ENCODE assay signal across 8 cellular contexts in the genomic region with DNA sequence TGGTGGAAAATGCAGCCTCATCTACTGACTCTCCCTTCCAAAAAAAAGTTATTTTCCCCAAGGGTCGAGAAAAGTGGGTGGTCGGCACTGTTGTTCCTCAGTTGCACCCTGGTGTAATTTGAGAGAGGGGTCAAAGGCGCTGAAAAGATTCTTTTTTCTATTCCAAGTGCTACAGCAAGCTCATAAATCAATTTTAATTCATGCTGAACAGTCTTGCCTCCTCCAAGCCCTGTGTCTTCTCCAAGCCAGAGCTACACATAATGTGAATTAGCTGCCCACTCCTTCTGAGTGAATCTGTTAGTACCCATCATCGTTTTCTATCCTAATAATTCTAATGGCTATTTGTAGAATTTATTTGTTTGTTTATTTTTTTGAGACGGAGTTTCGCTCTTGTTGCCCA. TPM values are rescaled to one million over a fixed set of nuclear protein-coding genes. Genes with fewer than 3 reads are reported as not detected.
DNase-seq lines count a peak whose midpoint lies in the region; ATAC-seq, FAIRE-seq and TF ChIP-seq lines count a peak whose summit lies in the region.

No MANE protein-coding gene starts in this region.

- H2BK5ac ChIP-seq in mesendoderm (ENCODE audit: low read length): no peak overlapping the region

- H3K4me3 ChIP-seq in A549: peak overlapping the region; percentile 65
- peak overlapping the region; percentile 95 for H3K4me3 ChIP-seq in HUES6 (ENCODE audit: low read depth, low read length)
- H3K4me3 ChIP-seq in GM12878: peak overlapping the region; percentile 83
- peak overlapping the region; percentile 68 for H3K4me3 ChIP-seq in mesendoderm (ENCODE audit: low read length)

- no peak overlapping the region for H3K23ac ChIP-seq in mesendoderm (ENCODE audit: low read length)

- whole genome bisulfite sequencing in A549 (ENCODE audit: missing lambda C conversion rate): 34% methylated on average over 6 of the region's 6 CpGs
- WGBS in GM12878 (ENCODE audit: insufficient coverage, insufficient replicate concordance, low lambda C conversion rate, missing lambda C conversion rate): 55% methylated on average over 6 of the region's 6 CpGs
- no CpG with 5 or more reads among the region's 6 CpGs for WGBS in mesendoderm (ENCODE audit: extremely low coverage, insufficient coverage, low lambda C conversion rate)

- peak overlapping the region; percentile 94 for H2AFZ ChIP-seq in GM12878 (ENCODE audit: control insufficient read depth, low read depth, low read length)

- H4K5ac ChIP-seq in mesendoderm (ENCODE audit: low read length): no peak overlapping the region

- in situ Hi-C loops in GM12878 (cut with MboI): loop anchor here (5.0 kb wide), 1 partner anchor 52 kb away; no protein-coding TSS in a partner anchor

- no peak overlapping the region for H2AK5ac ChIP-seq in mesendoderm (ENCODE audit: low read length)

- TF ChIP-seq POLR2A in A549 (IDR thresholded peaks at IDR 0.05; ENCODE audit: low read length) (no peak), GM12878 (IDR thresholded peaks at IDR 0.05; ENCODE audit: low read depth, low read length) (no peak)

- peak overlapping the region; percentile 94 for H3K18ac ChIP-seq in mesendoderm (ENCODE audit: low read length)

- CTCF ChIA-PET in A549 (lab: Yijun Ruan, JAX) (interaction anchor here (0.6 to 4.3 kb wide), 3 partner anchors 12 to 1080 kb away, joined by 4 to 41 read pairs (median 5); no protein-coding TSS in a partner anchor), GM12878 (lab: Yijun Ruan, JAX) (interaction anchor here (0.9 to 5.0 kb wide), 5 partner anchors 12 to 225 kb away, joined by 3 to 36 read pairs (median 4); no protein-coding TSS in a partner anchor)

- TF ChIP-seq CTCF in A549 (IDR thresholded peaks at IDR 0.05): no peak
- no peak for TF ChIP-seq CTCF in GM12878 (IDR thresholded peaks at IDR 0.05 in 2 of 3, conservative IDR thresholded peaks at IDR 0.05 in 1 of 3; ENCODE audit: control insufficient read depth in 2 of 3, extremely low read depth in 1 of 3, insufficient read depth in 1 of 3, low read depth in 3 of 3, low read length in 3 of 3)

- H3K27ac ChIP-seq in A549 (peak overlapping the region; percentile 85 to 100), HUES6 (ENCODE audit: low read depth, low read length) (peak overlapping the region; percentile 84; the same call in 1 of the 2 replicates), GM12878 (ENCODE audit: control insufficient read depth, insufficient read depth) (no peak overlapping the region), mesendoderm (ENCODE audit: low read depth, low read length) (no peak overlapping the region)

- H3K4me2 ChIP-seq in A549 (peak overlapping the region; percentile 97), GM12878 (ENCODE audit: control insufficient read depth, insufficient read depth) (peak overlapping the region; percentile 96), mesendoderm (ENCODE audit: low read length) (peak overlapping the region; percentile 79)

- BruUV-seq in GM12878 (replicated peaks; lab: Mats Ljungman, UMichigan): TSS peak; percentile 60

- RAD21 ChIA-PET in GM12878 (lab: Charles Lee; ENCODE audit: unreplicated experiment): interaction anchor here (1.1 to 2.3 kb wide), 4 partner anchors 13 to 144 kb away, joined by 3 to 8 read pairs (median 3); no protein-coding TSS in a partner anchor

- SMC1A ChIA-PET in GM12878 (lab: Charles Lee; ENCODE audit: uncharacterized antibody, unreplicated experiment): interaction anchor here (0.6 to 1.7 kb wide), 5 partner anchors 11 to 160 kb away, joined by 3 to 5 read pairs (median 3); no protein-coding TSS in a partner anchor

- DNase-seq in A549 (ENCODE audit: low read depth in 1 of 2, low spot score in 1 of 2) (peak in 1 of 2 experiments; percentile 7), GM12878 (ENCODE audit: low read depth, low spot score) (no peak), mesendoderm (no peak), DMS153 (lab: John Stamatoyannopoulos, UW) (no peak), NCI-H774 (lab: John Stamatoyannopoulos, UW) (no peak)
- DNase-seq in activated CD4-positive, alpha-beta T cell treated with anti-CD3 and anti-CD28 coated beads, Interleukin-2, amount 50 U/mL, for 1 hour: no peak

- POLR2A ChIA-PET in A549 (lab: Yijun Ruan, JAX) (interaction anchor here (1.0 kb wide), 1 partner anchor 131 kb away, joined by 4 read pairs; no protein-coding TSS in a partner anchor), GM12878 (lab: Charles Lee) (interaction anchor here (1.7 kb wide), 1 partner anchor 8 kb away, joined by 6 read pairs; no protein-coding TSS in a partner anchor)

- no peak for FAIRE-seq in A549 (lab: Jason Lieb, UNC)
- no peak for FAIRE-seq in GM12878 (lab: Jason Lieb, UNC)

- TF ChIP-seq RAD21 in A549 (conservative IDR thresholded peaks at IDR 0.05 in 1 of 2, IDR thresholded peaks at IDR 0.05 in 1 of 2): no peak
- TF ChIP-seq RAD21 in GM12878 (IDR thresholded peaks at IDR 0.05; ENCODE audit: insufficient read depth, low read depth, low read length): no peak

- peaks cover 6% of the 10 kb centered on the region for H3K79me1 ChIP-seq in mesendoderm (ENCODE audit: low read length)

- no peaks in the 10 kb centered on the region for H4K20me1 ChIP-seq in GM12878 (ENCODE audit: control insufficient read depth, insufficient read depth)

- no peak for TF ChIP-seq EP300 in A549 (IDR thresholded peaks at IDR 0.05)
- TF ChIP-seq EP300 in GM12878 (IDR thresholded peaks at IDR 0.05; ENCODE audit: borderline replicate concordance in 1 of 2, control insufficient read depth in 1 of 2, low read depth in 2 of 2, low read length in 2 of 2): no peak

- no peaks in the 10 kb centered on the region for H3K9me3 ChIP-seq in A549
- no peaks in the 10 kb centered on the region for H3K9me3 ChIP-seq in HUES6 (ENCODE audit: control insufficient read depth, insufficient read depth, low read depth, low read length)
- H3K9me3 ChIP-seq in GM12878 (replicated peaks; ENCODE audit: control insufficient read depth, insufficient read depth, low read length): no peaks in the 10 kb centered on the region

- H3K36me3 ChIP-seq in HUES6 (ENCODE audit: control insufficient read depth, insufficient read depth, low read length) (peaks cover 15% of the 10 kb centered on the region), GM12878 (ENCODE audit: control insufficient read depth in 2 of 2, insufficient read depth in 2 of 2, low read length in 1 of 2) (no peaks in the 10 kb centered on the region), mesendoderm (ENCODE audit: control insufficient read depth, insufficient read depth, low read length) (peaks cover 2% of the 10 kb centered on the region)

- H3K4me1 ChIP-seq in A549 (peaks cover 13% of the 10 kb centered on the region; the same call in 2 of the 3 replicates), HUES6 (ENCODE audit: control insufficient read depth, insufficient read depth, low read length) (peaks cover 16% of the 10 kb centered on the region; the same call in 1 of the 2 replicates), GM12878 (ENCODE audit: control insufficient read depth, insufficient read depth, low read length) (peaks cover 17% of the 10 kb centered on the region), mesendoderm (ENCODE audit: control insufficient read depth, low read depth, low read length) (no peaks in the 10 kb centered on the region)

- intact Hi-C loops in GM12878 (cut with micrococcal nuclease; ENCODE audit: unreplicated experiment): no loop called here

- H3K4ac ChIP-seq in mesendoderm (ENCODE audit: low read depth, low read length): no peak overlapping the region

- ATAC-seq in A549 (no peak), GM12878 (no peak), GM21515 (IDR thresholded peaks at IDR 0.05; ENCODE audit: unreplicated experiment) (no peak)

- no peak overlapping the region for H4K8ac ChIP-seq in mesendoderm (ENCODE audit: low read depth, low read length)

- H3K79me2 ChIP-seq in GM12878 (ENCODE audit: control insufficient read depth, insufficient read depth, low read length): peaks cover 2% of the 10 kb centered on the region
- H3K79me2 ChIP-seq in mesendoderm (ENCODE audit: control insufficient read depth, insufficient read depth, low read length): peaks cover 2% of the 10 kb centered on the region

- H3K9ac ChIP-seq in HUES6 (ENCODE audit: low read length): peak overlapping the region; percentile 85
- H3K9ac ChIP-seq in GM12878 (ENCODE audit: control insufficient read depth, insufficient read depth, low read length): peak overlapping the region; percentile 63; the same call in 1 of the 2 replicates
- H3K9ac ChIP-seq in mesendoderm (ENCODE audit: low read length): peak overlapping the region; percentile 91

- no peak overlapping the region for H2BK15ac ChIP-seq in mesendoderm (replicated peaks; ENCODE audit: low read depth)

- H2BK120ac ChIP-seq in mesendoderm (ENCODE audit: low read depth, low read length): no peak overlapping the region

- H3K56ac ChIP-seq in mesendoderm (ENCODE audit: low read length): peak overlapping the region; percentile 95

- H3K27me3 ChIP-seq in HUES6 (ENCODE audit: control insufficient read depth, insufficient read depth, low read length): no peaks in the 10 kb centered on the region
- H3K27me3 ChIP-seq in GM12878 (replicated peaks in 1 of 2; ENCODE audit: control insufficient read depth in 2 of 2, insufficient read depth in 2 of 2, low read length in 1 of 2): no peaks in the 10 kb centered on the region
- no peaks in the 10 kb centered on the region for H3K27me3 ChIP-seq in mesendoderm (ENCODE audit: insufficient read depth, low read length, poor library complexity)

RNA-seq across cellular contexts. Expression of a gene that starts 0.8 kb away (rescaled TPM):
- polyA plus RNA-seq in A549 (2011; rRNA removed) (17.8 and 23.3 TPM in 2 replicates), A549 (2017; fragmentation: RNase III; extraction: RNeasy Plus Mini Kit Qiagen cat#74134 plus additional on column Dnase treatment) (14.0 to 17.2 TPM (median 14.1 TPM) in 3 replicates), GM12878 (2011; rRNA removed) (9.1 and 11.6 TPM in 2 replicates), GM12878 (2014; fragmentation: Illumina TruSeq; extraction: Trizol) (11.8 and 13.6 TPM in 2 replicates), GM12878 (2014; fragmentation: Nextera tagmentation; extraction: Ambion mirVana) (1 to 10 TPM; 2.7 to 3.6 TPM), GM12878 (2014; rRNA removed) (14.6 and 15.1 TPM in 2 replicates), GM12878 (2016; fragmentation: Nextera tagmentation; extraction: Ambion mirVana) (10 to 100 TPM; 19.6 to 20.5 TPM)
- polyA plus RNA-seq in A549 (2012; cell fraction: cytosol; rRNA removed): 12.6 and 15.6 TPM in 2 replicates
- 8.6 and 9.3 TPM in 2 replicates for polyA plus RNA-seq in A549 (2012; cell fraction: nucleus; rRNA removed)
- 35.4 and 46.5 TPM in 2 replicates for polyA minus RNA-seq in A549 (2011; rRNA and poly(A)+ RNA removed)
- total RNA-seq in GM12878 (2013; cell fraction: nucleolus; rRNA removed): 5.0 and 5.8 TPM in 2 replicates
- total RNA-seq in GM12878 (2014; rRNA removed) (20.6 and 25.0 TPM in 2 replicates), GM12878 (2014; rRNA removed; fragmentation: Illumina TruSeq; extraction: Trizol) (14.8 and 15.7 TPM in 2 replicates), GM12878 (2021) (16.0 and 18.5 TPM in 2 replicates)
- polyA plus RNA-seq in GM12878 (2011; ENCODE audit: low read depth): 2.3 TPM
- polyA plus RNA-seq in GM12878 (2011; cell fraction: cytosol; rRNA removed): 7.8 and 8.6 TPM in 2 replicates
- polyA plus RNA-seq in GM12878 (2011; cell fraction: nucleus; rRNA removed): 4.3 and 4.5 TPM in 2 replicates
- 5.1 and 6.8 TPM in 2 replicates for polyA plus RNA-seq in GM12878 (2012)
- polyA minus RNA-seq in GM12878 (2011; rRNA and poly(A)+ RNA removed): 10.9 and 19.0 TPM in 2 replicates
- polyA minus RNA-seq in GM12878 (2011; cell fraction: cytosol; rRNA and poly(A)+ RNA removed): 6.3 TPM in 2 replicates
- 1.7 and 2.5 TPM in 2 replicates for polyA minus RNA-seq in GM12878 (2011; cell fraction: nucleus; rRNA and poly(A)+ RNA removed)
- polyA plus RNA-seq in mesendoderm (2013, experiment 1 of 2): 18.7 TPM
- polyA plus RNA-seq in mesendoderm (2013, experiment 2 of 2): 18.5 TPM

RNA-seq across cellular contexts. Expression of a gene that starts 19.2 kb away (rescaled TPM):
- 17.7 and 30.3 TPM in 2 replicates for polyA plus RNA-seq in A549 (2011; rRNA removed)
- 9.0 and 10.4 TPM in 2 replicates for polyA plus RNA-seq in A549 (2012; cell fraction: cytosol; rRNA removed)
- polyA plus RNA-seq in A549 (2012; cell fraction: nucleus; rRNA removed): 5.0 and 5.4 TPM in 2 replicates
- 14.2 to 14.8 TPM (median 14.7 TPM) in 3 replicates for polyA plus RNA-seq in A549 (2017; fragmentation: RNase III; extraction: RNeasy Plus Mini Kit Qiagen cat#74134 plus additional on column Dnase treatment)
- 6.5 and 6.6 TPM in 2 replicates for polyA minus RNA-seq in A549 (2011; rRNA and poly(A)+ RNA removed)
- total RNA-seq in GM12878 (2013; cell fraction: nucleolus; rRNA removed): 47.7 and 57.4 TPM in 2 replicates
- total RNA-seq in GM12878 (2014; rRNA removed): 20.3 and 21.9 TPM in 2 replicates
- 41.9 and 45.4 TPM in 2 replicates for total RNA-seq in GM12878 (2014; rRNA removed; fragmentation: Illumina TruSeq; extraction: Trizol)
- total RNA-seq in GM12878 (2021): 25.8 and 27.1 TPM in 2 replicates
- 19.2 TPM for polyA plus RNA-seq in GM12878 (2011; ENCODE audit: low read depth)
- 41.4 and 58.2 TPM in 2 replicates for polyA plus RNA-seq in GM12878 (2011; rRNA removed)
- polyA plus RNA-seq in GM12878 (2011; cell fraction: cytosol; rRNA removed): 12.9 and 16.4 TPM in 2 replicates
- polyA plus RNA-seq in GM12878 (2011; cell fraction: nucleus; rRNA removed): 35.3 and 38.7 TPM in 2 replicates
- 26.6 and 29.0 TPM in 2 replicates for polyA plus RNA-seq in GM12878 (2012)
- 44.3 and 53.7 TPM in 2 replicates for polyA plus RNA-seq in GM12878 (2014; fragmentation: Illumina TruSeq; extraction: Trizol)
- polyA plus RNA-seq in GM12878 (2014; fragmentation: Nextera tagmentation; extraction: Ambion mirVana): 10 to 100 TPM; 50.6 to 60.9 TPM
- 27.5 and 33.7 TPM in 2 replicates for polyA plus RNA-seq in GM12878 (2014; rRNA removed)
- polyA plus RNA-seq in GM12878 (2016; fragmentation: Nextera tagmentation; extraction: Ambion mirVana): 10 to 100 TPM; 47.8 to 56.3 TPM
- 10.3 and 12.1 TPM in 2 replicates for polyA minus RNA-seq in GM12878 (2011; rRNA and poly(A)+ RNA removed)
- 4.9 and 6.4 TPM in 2 replicates for polyA minus RNA-seq in GM12878 (2011; cell fraction: cytosol; rRNA and poly(A)+ RNA removed)
- 10.9 and 15.6 TPM in 2 replicates for polyA minus RNA-seq in GM12878 (2011; cell fraction: nucleus; rRNA and poly(A)+ RNA removed)
- polyA plus RNA-seq in mesendoderm (2013, experiment 1 of 2): 42.1 TPM
- 41.7 TPM for polyA plus RNA-seq in mesendoderm (2013, experiment 2 of 2)

Comparison
In these comparisons a context has a peak if more than half of its experiments do, and no peak if none do; other contexts are left out.
1. H3K27ac ChIP-seq: peak in A549 (2 of 2) and HUES6 (single experiment); none in GM12878 (single experiment) and mesendoderm (single experiment).
2. Peak in every context shown above with its lines, with median percentiles within 50 percentile points of each other: H3K4me2 ChIP-seq, H3K4me3 ChIP-seq and H3K9ac ChIP-seq.